ENCODE assay signal across 20 cellular contexts in genomic region chr1:192235127-192235526, GRCh38.
DNase-seq lines count a peak whose midpoint lies in the region; ATAC-seq and TF ChIP-seq lines count a peak whose summit lies in the region.
"Had no signal": no experiment of that assay in that cellular context is flagged by ENCODE, and none has a peak within 500 bp of the region (broad histone marks: within the 10 kb centered on the region; RNA-seq: fewer than 3 reads in every experiment).

No MANE protein-coding gene starts in this region.

- H2BK15ac ChIP-seq in IMR-90 (ENCODE audit: low read depth, low read length), result no peak overlapping the region

- no peaks in the 10 kb centered on the region for H3K27me3 Mint-ChIP-seq in activated T-cell treated with anti-CD3 and anti-CD28 coated beads, Interleukin-2, amount 50 U/mL, for 4 hours (ENCODE audit: low read depth)
- H3K27me3 Mint-ChIP-seq: IgD-negative memory B cell had no signal

- in situ Hi-C loops in IMR-90 (cut with MboI; ENCODE audit: low sequenced_read_pairs), result no loop called here

- H2BK5ac ChIP-seq in IMR-90 (ENCODE audit: low read depth, low read length, poor library complexity, severe bottlenecking), result no peak overlapping the region

- CTCF ChIA-PET in A673 (lab: Charles Lee), result no interaction called here
- CTCF ChIA-PET in IMR-90 (lab: Yijun Ruan, JAX), result no interaction called here

- H4K91ac ChIP-seq in IMR-90 (ENCODE audit: insufficient read depth, low read depth, low read length), result no peak overlapping the region

- H3K9me1 ChIP-seq in IMR-90 (ENCODE audit: insufficient read depth, low read length), result no peaks in the 10 kb centered on the region

- H4K5ac ChIP-seq in IMR-90 (ENCODE audit: low read depth, low read length), result no peak overlapping the region; the same call in 1 of the 2 replicates

- no peak overlapping the region for H3K4ac ChIP-seq in IMR-90 (ENCODE audit: low read depth, low read length)

- no peaks in the 10 kb centered on the region for H3K79me1 ChIP-seq in IMR-90 (ENCODE audit: low read depth in 1 of 2, low read length in 2 of 2)

- no TSS peak for BruUV-seq in A673 (replicated peaks; lab: Mats Ljungman, UMichigan)
- no TSS peak for BruUV-seq in IMR-90 (replicated peaks; lab: Mats Ljungman, UMichigan)

- DNase-seq in A673 (ENCODE audit: low spot score) (peak; percentile 84), IMR-90 (peak; percentile 49), SK-N-MC (ENCODE audit: low read depth, low spot score) (peak; percentile 86), epithelial cell of esophagus (ENCODE audit: low read depth) (peak; percentile 10), colonic mucosa (no peak)
- DNase-seq in activated T-cell treated with anti-CD3 and anti-CD28 coated beads, Interleukin-2, amount 50 U/mL, for 4 hours, result no peak
- DNase-seq: DMS 273 treated with DMSO at 0.1 percent for 48 hours; H7; NCI-H146; NCI-H2081; NCI-H526 treated with DMSO at 0.1 percent for 48 hours; NK-92 treated with Interleukin-12 subunit alpha and Interleukin-12 subunit beta, amount 100 ng/mL, for 24 hours; PC-3; SJCRH30; SW 1271 had no signal

- H3K4me3 Mint-ChIP-seq in activated T-cell treated with anti-CD3 and anti-CD28 coated beads, Interleukin-2, amount 50 U/mL, for 4 hours, result no peak overlapping the region

- no peak overlapping the region for H2AK5ac ChIP-seq in IMR-90 (ENCODE audit: low read depth, low read length)

- H3K14ac ChIP-seq in IMR-90 (replicated peaks; ENCODE audit: low read depth, low read length), result no peak overlapping the region

- H3K27me3 ChIP-seq in A673 (replicated peaks; ENCODE audit: insufficient read depth, low read depth, low read length, poor library complexity) (no peaks in the 10 kb centered on the region), IMR-90 (ENCODE audit: control insufficient read depth, insufficient read depth, low read length) (no peaks in the 10 kb centered on the region), colonic mucosa (no peaks in the 10 kb centered on the region)
- H3K27me3 ChIP-seq: SJCRH30 had no signal

- no peaks in the 10 kb centered on the region for H3K36me3 ChIP-seq in A673 (ENCODE audit: insufficient read depth, low read length, poor library complexity, severe bottlenecking)
- no peaks in the 10 kb centered on the region for H3K36me3 ChIP-seq in IMR-90 (ENCODE audit: control insufficient read depth, insufficient read depth, low read length)
- no peaks in the 10 kb centered on the region for H3K36me3 ChIP-seq in SK-N-MC (ENCODE audit: insufficient read depth, low read length)
- no peaks in the 10 kb centered on the region for H3K36me3 ChIP-seq in colonic mucosa
- H3K36me3 ChIP-seq: SJCRH30 had no signal

- H2AK9ac ChIP-seq in IMR-90 (replicated peaks; ENCODE audit: low read depth, low read length, poor library complexity), result no peak overlapping the region

- H3K9ac ChIP-seq in IMR-90 (ENCODE audit: low read depth, low read length) (no peak overlapping the region), SK-N-MC (ENCODE audit: insufficient read length) (no peak overlapping the region), colonic mucosa (ENCODE audit: low read depth in 2 of 2, low read length in 2 of 2) (no peak overlapping the region)

- TF ChIP-seq CTCF in A673 (conservative IDR thresholded peaks at IDR 0.05; ENCODE audit: low read depth, low read length), result 0 out of 2 replicates have a peak, but pooled peaks have one; percentile 11
- TF ChIP-seq CTCF in IMR-90 (conservative IDR thresholded peaks at IDR 0.05; ENCODE audit: low read depth, low read length), result no peak
- TF ChIP-seq CTCF in epithelial cell of esophagus (IDR thresholded peaks at IDR 0.05; ENCODE audit: insufficient read depth, low read depth, low read length, missing control alignments), result no peak
- no peak for TF ChIP-seq CTCF in colonic mucosa (IDR thresholded peaks at IDR 0.05)

- no peak overlapping the region for H2AFZ ChIP-seq in IMR-90 (replicated peaks; ENCODE audit: low read length, poor library complexity)

- no peak for TF ChIP-seq POLR2A in IMR-90 (IDR thresholded peaks at IDR 0.05; ENCODE audit: low read depth, low read length)

- H4K20me1 ChIP-seq in IMR-90 (ENCODE audit: insufficient read depth, low read length), result no peaks in the 10 kb centered on the region

- dilution Hi-C loops in IMR-90 (cut with HindIII; ENCODE audit: low sequenced_read_pairs, unreplicated experiment), result no loop called here

- H3K27ac ChIP-seq in A673 (ENCODE audit: low read depth, low read length, poor library complexity, severe bottlenecking) (no peak overlapping the region), IMR-90 (ENCODE audit: insufficient read depth, low read length) (no peak overlapping the region), SK-N-MC (no peak overlapping the region), colonic mucosa (no peak overlapping the region)
- H3K27ac ChIP-seq: A549, C4-2B, SJCRH30 had no signal

- intact Hi-C loops in A673 (cut with micrococcal nuclease; ENCODE audit: unreplicated experiment) (no loop called here), IMR-90 (cut with micrococcal nuclease) (no loop called here), colonic mucosa (cut with DNase I) (no loop called here)

- no peak overlapping the region for H3K4me2 ChIP-seq in IMR-90 (ENCODE audit: low read depth, low read length)
- H3K4me2 ChIP-seq: A549 had no signal

- H2BK20ac ChIP-seq in IMR-90 (ENCODE audit: low read depth, low read length), result no peak overlapping the region

- no peaks in the 10 kb centered on the region for H3K9me3 Mint-ChIP-seq in activated T-cell treated with anti-CD3 and anti-CD28 coated beads, Interleukin-2, amount 50 U/mL, for 4 hours

- H2BK120ac ChIP-seq in IMR-90 (ENCODE audit: low read depth, low read length), result no peak overlapping the region

- H3K36me3 Mint-ChIP-seq in activated T-cell treated with anti-CD3 and anti-CD28 coated beads, Interleukin-2, amount 50 U/mL, for 4 hours (ENCODE audit: insufficient read depth), result no peaks in the 10 kb centered on the region
- H3K36me3 Mint-ChIP-seq: IgD-negative memory B cell had no signal

- H3K9me3 ChIP-seq in A673 (ENCODE audit: low read depth, low read length, poor library complexity, severe bottlenecking) (no peaks in the 10 kb centered on the region), IMR-90 (ENCODE audit: control insufficient read depth, insufficient read depth, low read length) (no peaks in the 10 kb centered on the region), SK-N-MC (ENCODE audit: low read depth, low read length) (no peaks in the 10 kb centered on the region), colonic mucosa (no peaks in the 10 kb centered on the region)
- H3K9me3 ChIP-seq: A549, SJCRH30 had no signal

- no peak overlapping the region for H4K8ac ChIP-seq in IMR-90 (ENCODE audit: low read depth in 2 of 2, low read length in 2 of 2)

- H3K23ac ChIP-seq in IMR-90 (ENCODE audit: low read depth, low read length), result no peak overlapping the region

- TF ChIP-seq RAD21 in IMR-90 (IDR thresholded peaks at IDR 0.05; ENCODE audit: low read length), result no peak

- H3K4me1 Mint-ChIP-seq in activated T-cell treated with anti-CD3 and anti-CD28 coated beads, Interleukin-2, amount 50 U/mL, for 4 hours (ENCODE audit: low read depth), result no peaks in the 10 kb centered on the region
- H3K4me1 Mint-ChIP-seq: IgD-negative memory B cell had no signal

- no peak for ATAC-seq in IMR-90 (ENCODE audit: low read depth)
- no peak for ATAC-seq in GM18867 (IDR thresholded peaks at IDR 0.05; ENCODE audit: unreplicated experiment)
- no peak for ATAC-seq in GM18909 (IDR thresholded peaks at IDR 0.05; ENCODE audit: poor library complexity, unreplicated experiment)
- ATAC-seq in activated T-cell treated with anti-CD3 and anti-CD28 coated beads, Interleukin-2, amount 50 U/mL, for 4 hours, result no peak
- ATAC-seq: A549, PC-3 had no signal

- H3K4me1 ChIP-seq in A673 (ENCODE audit: insufficient read depth, low read length, poor library complexity, severe bottlenecking), result peaks cover 42% of the 10 kb centered on the region
- peaks cover 2% of the 10 kb centered on the region; the same call in 1 of the 2 replicates for H3K4me1 ChIP-seq in IMR-90 (ENCODE audit: control insufficient read depth, insufficient read depth, low read length)
- no peaks in the 10 kb centered on the region for H3K4me1 ChIP-seq in colonic mucosa
- H3K4me1 ChIP-seq: A549, SJCRH30 had no signal

- H3K56ac ChIP-seq in IMR-90 (ENCODE audit: extremely low read depth, insufficient read depth, low read length), result no peak overlapping the region

- H3K4me3 ChIP-seq in A673 (ENCODE audit: low read depth, low read length, poor library complexity, severe bottlenecking) (no peak overlapping the region), IMR-90 (ENCODE audit: insufficient read depth, low read depth, low read length) (no peak overlapping the region), SK-N-MC (no peak overlapping the region), epithelial cell of esophagus (ENCODE audit: low read length) (no peak overlapping the region), colonic mucosa (no peak overlapping the region)
- H3K4me3 ChIP-seq: A549, SJCRH30 had no signal

- POLR2A ChIA-PET in A673 (lab: Charles Lee; ENCODE audit: low non-redundant PET), result no interaction called here
- POLR2A ChIA-PET in IMR-90 (lab: Charles Lee; ENCODE audit: unreplicated experiment), result no interaction called here

- H3K18ac ChIP-seq in IMR-90 (ENCODE audit: low read depth, low read length), result no peak overlapping the region; the same call in 1 of the 2 replicates

TF ChIP-seq in IMR-90, 13 proteins besides CTCF, POLR2A, EP300 and RAD21 (continues in another document):
- TF ChIP-seq RFX5 (IDR thresholded peaks at IDR 0.05; ENCODE audit: low read depth, low read length) (no peak), SMC3 (IDR thresholded peaks at IDR 0.05; ENCODE audit: low read depth, low read length) (no peak), MAZ (IDR thresholded peaks at IDR 0.05; ENCODE audit: borderline replicate concordance, low read depth, low read length) (no peak), CEBPB (IDR thresholded peaks at IDR 0.05; ENCODE audit: low read depth, low read length) (no peak), FOS (IDR thresholded peaks at IDR 0.05; ENCODE audit: low read depth, low read length) (no peak), CHD1 (IDR thresholded peaks at IDR 0.05; ENCODE audit: low read depth, low read length) (no peak)
- TF ChIP-seq, protein P1, sequence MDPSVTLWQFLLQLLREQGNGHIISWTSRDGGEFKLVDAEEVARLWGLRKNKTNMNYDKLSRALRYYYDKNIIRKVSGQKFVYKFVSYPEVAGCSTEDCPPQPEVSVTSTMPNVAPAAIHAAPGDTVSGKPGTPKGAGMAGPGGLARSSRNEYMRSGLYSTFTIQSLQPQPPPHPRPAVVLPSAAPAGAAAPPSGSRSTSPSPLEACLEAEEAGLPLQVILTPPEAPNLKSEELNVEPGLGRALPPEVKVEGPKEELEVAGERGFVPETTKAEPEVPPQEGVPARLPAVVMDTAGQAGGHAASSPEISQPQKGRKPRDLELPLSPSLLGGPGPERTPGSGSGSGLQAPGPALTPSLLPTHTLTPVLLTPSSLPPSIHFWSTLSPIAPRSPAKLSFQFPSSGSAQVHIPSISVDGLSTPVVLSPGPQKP (IDR thresholded peaks at IDR 0.05; ENCODE audit: borderline replicate concordance, low read depth, low read length), result no peak

Comparison
In these comparisons a context has a peak if more than half of its experiments do, and no peak if none do; other contexts are left out.
1. DNase-seq: peak in A673 (single experiment), IMR-90 (single experiment), SK-N-MC (single experiment) and epithelial cell of esophagus (single experiment); none in activated T-cell treated with anti-CD3 and anti-CD28 coated beads, Interleukin-2, amount 50 U/mL, for 4 hours (single experiment) and colonic mucosa (single experiment).